1 cellular context compared by ENCODE assay signal in the genomic region with DNA sequence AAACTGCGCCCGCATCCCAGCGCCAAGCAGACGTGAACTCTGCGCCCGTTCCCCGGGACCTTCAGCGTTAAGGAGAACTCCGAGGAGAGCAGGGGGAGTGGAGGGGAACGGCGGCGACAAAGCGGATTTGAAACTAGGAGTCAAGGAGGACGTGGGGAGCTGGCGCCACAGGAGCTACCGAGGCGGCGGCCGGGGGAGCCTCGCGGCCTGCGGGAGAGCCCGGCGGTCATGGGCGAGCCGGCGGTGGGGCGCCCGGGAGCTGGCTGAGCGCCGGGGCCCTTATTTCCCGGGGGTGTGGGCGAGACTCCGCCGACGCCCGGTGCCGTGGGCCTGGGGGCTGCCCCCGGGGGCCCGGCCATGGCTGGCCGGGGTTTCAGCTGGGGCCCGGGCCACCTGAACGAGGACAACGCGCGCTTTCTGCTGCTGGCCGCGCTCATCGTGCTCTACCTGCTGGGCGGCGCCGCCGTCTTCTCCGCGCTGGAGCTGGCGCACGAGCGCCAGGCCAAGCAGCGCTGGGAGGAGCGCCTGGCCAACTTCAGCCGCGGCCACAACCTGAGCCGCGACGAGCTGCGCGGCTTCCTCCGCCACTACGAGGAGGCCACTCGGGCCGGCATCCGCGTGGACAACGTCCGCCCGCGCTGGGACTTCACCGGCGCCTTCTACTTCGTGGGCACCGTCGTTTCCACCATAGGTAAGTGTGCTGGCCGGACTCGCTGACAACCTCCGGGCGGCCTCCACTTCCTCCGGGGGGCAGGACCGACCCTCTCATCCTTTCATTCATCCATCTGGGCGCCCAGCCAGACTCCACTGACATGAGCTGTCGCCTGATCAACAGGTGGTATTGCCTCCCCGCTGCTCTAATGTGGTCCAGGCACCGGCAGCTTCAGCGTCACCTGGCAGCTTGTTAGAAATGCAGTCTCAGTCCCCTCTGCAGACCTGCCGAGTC.
A peak's percentile ranks its signal among the peaks of the same experiment; 100 is the strongest.
TF ChIP-seq lines count a peak whose summit lies in the region.

A gene (plus strand): TSS at position 146 of the 946 bp plus-strand sequence. CDS start 212 bp downstream, at position 358.

TF ChIP-seq in GM12878, 131 proteins besides CTCF, POLR2A, EP300 and RAD21:
- no peak for TF ChIP-seq RFX5 (IDR thresholded peaks at IDR 0.05; ENCODE audit: low read depth, low read length)
- TF ChIP-seq SMC3 (IDR thresholded peaks at IDR 0.05; ENCODE audit: borderline replicate concordance, low read length) = no peak
- no peak for TF ChIP-seq BCL11A (IDR thresholded peaks at IDR 0.05; ENCODE audit: low read depth, low read length)
- TF ChIP-seq CEBPB (IDR thresholded peaks at IDR 0.05; ENCODE audit: borderline replicate concordance in 1 of 2, low read depth in 2 of 2, low read length in 2 of 2) = no peak
- TF ChIP-seq MTA3 (IDR thresholded peaks at IDR 0.05; ENCODE audit: borderline replicate concordance, low read length) = no peak
- peak; percentile 42 for TF ChIP-seq SUZ12 (IDR thresholded peaks at IDR 0.05; ENCODE audit: unreplicated experiment)
- peak; percentile 47 for TF ChIP-seq HDAC6 (IDR thresholded peaks at IDR 0.05; ENCODE audit: unreplicated experiment)
- TF ChIP-seq TAF1 (IDR thresholded peaks at IDR 0.05; ENCODE audit: borderline replicate concordance, low read depth, low read length) = no peak
- TF ChIP-seq, protein P1, sequence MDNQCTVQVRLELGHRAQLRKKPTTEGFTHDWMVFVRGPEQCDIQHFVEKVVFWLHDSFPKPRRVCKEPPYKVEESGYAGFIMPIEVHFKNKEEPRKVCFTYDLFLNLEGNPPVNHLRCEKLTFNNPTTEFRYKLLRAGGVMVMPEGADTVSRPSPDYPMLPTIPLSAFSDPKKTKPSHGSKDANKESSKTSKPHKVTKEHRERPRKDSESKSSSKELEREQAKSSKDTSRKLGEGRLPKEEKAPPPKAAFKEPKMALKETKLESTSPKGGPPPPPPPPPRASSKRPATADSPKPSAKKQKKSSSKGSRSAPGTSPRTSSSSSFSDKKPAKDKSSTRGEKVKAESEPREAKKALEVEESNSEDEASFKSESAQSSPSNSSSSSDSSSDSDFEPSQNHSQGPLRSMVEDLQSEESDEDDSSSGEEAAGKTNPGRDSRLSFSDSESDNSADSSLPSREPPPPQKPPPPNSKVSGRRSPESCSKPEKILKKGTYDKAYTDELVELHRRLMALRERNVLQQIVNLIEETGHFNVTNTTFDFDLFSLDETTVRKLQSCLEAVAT (IDR thresholded peaks at IDR 0.05) = no peak
- no peak for TF ChIP-seq MEF2A (IDR thresholded peaks at IDR 0.05; ENCODE audit: insufficient read depth, low read depth, low read length)
- 0 out of 2 replicates have a peak, but pooled peaks have one; percentile 36 for TF ChIP-seq EZH2 (IDR thresholded peaks at IDR 0.05; ENCODE audit: borderline replicate concordance, control insufficient read depth, low read depth, low read length)
- TF ChIP-seq NR2F1 (conservative IDR thresholded peaks at IDR 0.05) = no peak
- peak; percentile 13; the same call in 1 of the 2 replicates for TF ChIP-seq SPI1 (IDR thresholded peaks at IDR 0.05; ENCODE audit: borderline replicate concordance, insufficient read depth, low read depth, low read length)
